8 cellular contexts compared by ENCODE assay signal in genomic region chr7:28955723-28956607, GRCh38. TPM values are rescaled to one million over a fixed set of nuclear protein-coding genes. Genes with fewer than 3 reads are reported as not detected.
DNase-seq lines count a peak whose midpoint lies in the region; ATAC-seq, FAIRE-seq and TF ChIP-seq lines count a peak whose summit lies in the region.

No MANE protein-coding gene starts in this region.

- H3K36me3 Mint-ChIP-seq in stimulated activated effector memory CD8-positive, alpha-beta T cell treated with anti-CD3 and anti-CD28 coated beads, Interleukin-12 subunit alpha, Interleukin-12 subunit beta, amount 100 ng/mL, for 72 hours = no peaks in the 10 kb centered on the region

- no peak overlapping the region for H3K4me3 ChIP-seq in GM12865 (ENCODE audit: low read depth, low read length)
- peak overlapping the region; percentile 76 for H3K4me3 ChIP-seq in coronary artery

- H3K27ac ChIP-seq in 22Rv1 (no peak overlapping the region), coronary artery (peak overlapping the region in 1 of 2 donors; percentile 43)

- DNase-seq in GM12865 (ENCODE audit: low read depth) = no peak
- peak; percentile 90 for DNase-seq in NCI-H748 (lab: John Stamatoyannopoulos, UW; ENCODE audit: unreplicated experiment)
- DNase-seq in coronary artery (ENCODE audit: low spot score) = peak; percentile 74
- peak; percentile 87 for DNase-seq in left lobe of liver (ENCODE audit: low spot score)
- peak in 1 of 2 donors; percentile 63 for DNase-seq in stimulated activated effector memory CD8-positive, alpha-beta T cell treated with anti-CD3 and anti-CD28 coated beads, Interleukin-12 subunit alpha, Interleukin-12 subunit beta, amount 100 ng/mL, for 72 hours (ENCODE audit: low spot score in 2 of 2)
- DNase-seq in RCC 7860 (ENCODE audit: low spot score) = no peak

- no peak overlapping the region for H3K27ac Mint-ChIP-seq in stimulated activated effector memory CD8-positive, alpha-beta T cell treated with anti-CD3 and anti-CD28 coated beads, Interleukin-12 subunit alpha, Interleukin-12 subunit beta, amount 100 ng/mL, for 72 hours

- no peaks in the 10 kb centered on the region for H3K9me3 Mint-ChIP-seq in stimulated activated effector memory CD8-positive, alpha-beta T cell treated with anti-CD3 and anti-CD28 coated beads, Interleukin-12 subunit alpha, Interleukin-12 subunit beta, amount 100 ng/mL, for 72 hours

- H3K4me1 Mint-ChIP-seq in stimulated activated effector memory CD8-positive, alpha-beta T cell treated with anti-CD3 and anti-CD28 coated beads, Interleukin-12 subunit alpha, Interleukin-12 subunit beta, amount 100 ng/mL, for 72 hours = peaks cover 6% of the 10 kb centered on the region

- peak overlapping the region; percentile 31 for H3K4me3 Mint-ChIP-seq in stimulated activated effector memory CD8-positive, alpha-beta T cell treated with anti-CD3 and anti-CD28 coated beads, Interleukin-12 subunit alpha, Interleukin-12 subunit beta, amount 100 ng/mL, for 72 hours

- peak; percentile 93 for TF ChIP-seq CTCF in 22Rv1 (IDR thresholded peaks at IDR 0.05)
- peak; percentile 20 for TF ChIP-seq CTCF in GM12865 (IDR thresholded peaks at IDR 0.05; ENCODE audit: insufficient read depth, low read depth, low read length, missing control alignments)
- TF ChIP-seq CTCF in coronary artery (IDR thresholded peaks at IDR 0.05) = no peak

- FAIRE-seq in RCC 7860 (lab: Jason Lieb, UNC) = no peak

- ATAC-seq in left lobe of liver = peak; percentile 83
- peak; percentile 27 for ATAC-seq in stimulated activated effector memory CD8-positive, alpha-beta T cell treated with anti-CD3 and anti-CD28 coated beads, Interleukin-12 subunit alpha, Interleukin-12 subunit beta, amount 100 ng/mL, for 72 hours
- no peak for ATAC-seq in HG03565 (IDR thresholded peaks at IDR 0.05; ENCODE audit: unreplicated experiment)

RNA-seq across cellular contexts. Expression of gene TRIL, which starts 2.2 kb away (rescaled TPM):
- total RNA-seq in left lobe of liver = 0.18 TPM

Comparison
In these comparisons a context has a peak if more than half of its experiments do, and no peak if none do; other contexts are left out.
1. DNase-seq: peak in NCI-H748 (single experiment), coronary artery (single experiment) and left lobe of liver (single experiment); none in GM12865 (single experiment) and RCC 7860 (single experiment).